9 cellular contexts compared by ENCODE assay signal in the genomic region with DNA sequence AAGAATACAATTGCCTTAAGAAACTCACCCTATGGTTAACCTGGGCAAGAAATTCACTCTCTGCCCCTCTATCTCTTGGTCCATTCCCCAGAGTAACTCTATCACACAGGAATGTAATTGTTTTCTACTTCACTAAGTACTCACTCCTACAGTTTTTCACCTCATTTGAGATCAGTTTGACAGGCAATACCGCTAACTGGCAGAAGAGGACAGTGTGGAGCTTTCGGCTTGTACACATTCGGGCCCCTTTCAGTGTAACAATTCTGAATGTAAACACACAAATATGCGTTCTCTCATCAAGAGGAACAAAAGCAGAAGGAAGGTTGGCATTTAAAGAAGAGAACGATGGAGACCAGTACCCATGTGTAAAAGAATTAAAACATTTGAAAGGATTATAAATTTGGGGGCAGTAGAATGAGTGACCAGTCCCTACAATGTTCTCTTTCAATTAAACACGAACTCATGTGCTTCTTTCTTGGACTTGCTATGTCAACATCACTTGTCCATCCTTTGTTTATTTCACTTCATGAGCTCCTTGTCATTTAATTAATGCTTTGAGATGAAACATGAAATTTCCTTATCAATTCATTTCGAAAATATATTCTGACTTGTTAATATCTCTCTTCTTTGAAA.
DNase-seq lines count a peak whose midpoint lies in the region; ATAC-seq, FAIRE-seq and TF ChIP-seq lines count a peak whose summit lies in the region.
"Had no signal": no experiment of that assay in that cellular context is flagged by ENCODE, and none has a peak within 500 bp of the region (broad histone marks: within the 10 kb centered on the region; RNA-seq: fewer than 3 reads in every experiment).

No MANE protein-coding gene starts in this region.

- FAIRE-seq in TTC549 (lab: Jason Lieb, UNC) = peak; percentile 79
- FAIRE-seq: G401.6 had no signal

- ATAC-seq in left colon (peak; percentile 60), HG02642 (IDR thresholded peaks at IDR 0.05; ENCODE audit: poor library complexity, unreplicated experiment) (no peak)

- intact Hi-C loops in left colon (cut with DNase I, micrococcal nuclease) = no loop called here

- DNase-seq in NOMO-1 (lab: John Stamatoyannopoulos, UW; ENCODE audit: unreplicated experiment in 2 of 2) = peak; percentile 0 to 2
- DNase-seq in NOMO-1 treated with dmso at 0.1 percent for 144 hours (lab: John Stamatoyannopoulos, UW; ENCODE audit: unreplicated experiment) = no peak
- DNase-seq in left colon = peak in 1 of 2 donors; percentile 7
- DNase-seq in DMS79 (lab: John Stamatoyannopoulos, UW) = no peak
- DNase-seq in CD1c-positive myeloid dendritic cell (ENCODE audit: extremely low spot score) = no peak

- peak; percentile 76 for TF ChIP-seq RAD21 in Ishikawa (IDR thresholded peaks at IDR 0.05; ENCODE audit: low read depth)

- no peak for TF ChIP-seq EP300 in Ishikawa (IDR thresholded peaks at IDR 0.05; ENCODE audit: borderline replicate concordance)

TF ChIP-seq in Ishikawa, 13 proteins besides CTCF, POLR2A, EP300 and RAD21:
- no peak for TF ChIP-seq EGR1 (IDR thresholded peaks at IDR 0.05)

Comparison
In these comparisons a context has a peak if more than half of its experiments do, and no peak if none do; other contexts are left out.
1. DNase-seq: peak in NOMO-1 (2 of 2); none in NOMO-1 treated with dmso at 0.1 percent for 144 hours (single experiment), DMS79 (single experiment) and CD1c-positive myeloid dendritic cell (single experiment).